ENCODE assay signal across 20 cellular contexts in genomic region chr10:92993671-92994304, GRCh38.
DNase-seq lines count a peak whose midpoint lies in the region; ATAC-seq, FAIRE-seq and TF ChIP-seq lines count a peak whose summit lies in the region.
"Had no signal": no experiment of that assay in that cellular context is flagged by ENCODE, and none has a peak within 500 bp of the region (broad histone marks: within the 10 kb centered on the region; RNA-seq: fewer than 3 reads in every experiment).

No MANE protein-coding gene starts in this region.

- H3K36me3 ChIP-seq in BLaER1 (no peaks in the 10 kb centered on the region), kidney (ENCODE audit: control insufficient read depth in 1 of 2, insufficient read depth in 2 of 2, low read length in 2 of 2) (no peaks in the 10 kb centered on the region)

- H3K9me3 ChIP-seq in BLaER1 (no peaks in the 10 kb centered on the region), kidney (ENCODE audit: control insufficient read depth in 1 of 2, low read length in 2 of 2) (no peaks in the 10 kb centered on the region)

- peaks cover 29% of the 10 kb centered on the region for H3K4me1 ChIP-seq in BLaER1
- H3K4me1 ChIP-seq in kidney (ENCODE audit: control insufficient read depth in 1 of 2, insufficient read depth in 1 of 2, low read depth in 1 of 2, low read length in 2 of 2) = no peaks in the 10 kb centered on the region

- no peaks in the 10 kb centered on the region for H3K9me3 Mint-ChIP-seq in WTC11
- H3K9me3 Mint-ChIP-seq: activated naive CD8-positive, alpha-beta T cell treated with anti-CD3 and anti-CD28 coated beads, Interleukin-2, amount 10 ng/mL, durations not matched to agents 7 days and 5 days; immature natural killer cell; type B pancreatic cell had no signal

- H3K9ac ChIP-seq in BLaER1 = no peak overlapping the region
- no peak overlapping the region for H3K9ac ChIP-seq in kidney (ENCODE audit: low read length in 2 of 2)

- peak overlapping the region; percentile 57 for H3K4me2 ChIP-seq in BLaER1

- TF ChIP-seq POLR2A in GM12891 (IDR thresholded peaks at IDR 0.05; ENCODE audit: low read depth, low read length) = no peak

- intact Hi-C loops in posterior cingulate gyrus (cut with DNase I) = no loop called here
- intact Hi-C loops in kidney (cut with DNase I) = no loop called here

- H3K27ac Mint-ChIP-seq in WTC11 = peak overlapping the region; percentile 34; the same call in 1 of the 2 replicates
- H3K27ac Mint-ChIP-seq: activated naive CD8-positive, alpha-beta T cell treated with anti-CD3 and anti-CD28 coated beads, Interleukin-2, amount 10 ng/mL, durations not matched to agents 7 days and 5 days; type B pancreatic cell had no signal

- no peak for ATAC-seq in WTC11
- ATAC-seq: activated CD4-positive, CD25-positive, alpha-beta regulatory T cell treated with anti-CD3 and anti-CD28 coated beads, Interleukin-2, amount 50 U/mL, for 24 hours; HepG2; PC-3; sciatic nerve had no signal

- H3K4me3 ChIP-seq in BLaER1 (no peak overlapping the region), kidney (ENCODE audit: low read length in 2 of 2) (no peak overlapping the region)

- POLR2A ChIA-PET in WTC11 (lab: Charles Lee) = interaction anchor here (0.5 kb wide), 1 partner anchor 21 kb away, joined by 3 read pairs; no protein-coding TSS in a partner anchor

- H3K27ac ChIP-seq in BLaER1 = no peak overlapping the region
- no peak overlapping the region for H3K27ac ChIP-seq in kidney (ENCODE audit: low read depth in 2 of 2, low read length in 2 of 2)

- TF ChIP-seq CTCF in WTC11 (IDR thresholded peaks at IDR 0.05) (no peak), kidney (IDR thresholded peaks at IDR 0.05; ENCODE audit: borderline replicate concordance, extremely low read depth, insufficient read depth) (no peak)

- H3K4me3 Mint-ChIP-seq in WTC11 = no peak overlapping the region
- H3K4me3 Mint-ChIP-seq: activated naive CD8-positive, alpha-beta T cell treated with anti-CD3 and anti-CD28 coated beads, Interleukin-2, amount 10 ng/mL, durations not matched to agents 7 days and 5 days; type B pancreatic cell had no signal

- no peaks in the 10 kb centered on the region for H3K27me3 Mint-ChIP-seq in WTC11 (ENCODE audit: low read depth)
- H3K27me3 Mint-ChIP-seq: activated naive CD8-positive, alpha-beta T cell treated with anti-CD3 and anti-CD28 coated beads, Interleukin-2, amount 10 ng/mL, durations not matched to agents 7 days and 5 days had no signal

- FAIRE-seq in GM12891 (lab: Jason Lieb, UNC) (peak; percentile 33), kidney (lab: Jason Lieb, UNC) (no peak)
- FAIRE-seq: HepG2 had no signal

- peaks cover 29% of the 10 kb centered on the region for H3K4me1 Mint-ChIP-seq in WTC11

- H3K36me3 Mint-ChIP-seq in WTC11 = no peaks in the 10 kb centered on the region
- H3K36me3 Mint-ChIP-seq: activated naive CD8-positive, alpha-beta T cell treated with anti-CD3 and anti-CD28 coated beads, Interleukin-2, amount 10 ng/mL, durations not matched to agents 7 days and 5 days; type B pancreatic cell had no signal

- DNase-seq in GM12891 (ENCODE audit: insufficient read length, low spot score) = no peak
- peak; percentile 40 for DNase-seq in NCI-H1694 treated with DMSO at 0.1 percent for 48 hours (lab: John Stamatoyannopoulos, UW)
- no peak for DNase-seq in WTC11 (ENCODE audit: low spot score)
- DNase-seq in hepatic stellate cell (ENCODE audit: low spot score) = no peak
- DNase-seq in posterior cingulate gyrus = no peak
- DNase-seq in DMS79 (lab: John Stamatoyannopoulos, UW) = no peak
- DNase-seq in kidney = no peak
- DNase-seq: activated naive CD8-positive, alpha-beta T cell treated with anti-CD3 and anti-CD28 coated beads, Interleukin-2, amount 10 ng/mL, durations not matched to agents 7 days and 5 days; C1 segment of cervical spinal cord; caudate nucleus; immature natural killer cell; mesenchymal stem cell; NCI-H1105 treated with DMSO at 0.1 percent for 48 hours; PC-3; stimulated activated CD4-positive, alpha-beta T cell treated with anti-CD3 and anti-CD28 coated beads, Interleukin-4, amount 100 ng/mL, for 1 hour had no signal

- no peaks in the 10 kb centered on the region for H3K27me3 ChIP-seq in BLaER1

- H4K20me1 ChIP-seq in BLaER1 = no peaks in the 10 kb centered on the region

- CTCF ChIA-PET in WTC11 (lab: Charles Lee) = no interaction called here

TF ChIP-seq in GM12891, 5 proteins besides CTCF, POLR2A, EP300 and RAD21:
- TF ChIP-seq TAF1 (IDR thresholded peaks at IDR 0.05; ENCODE audit: low read depth, low read length) = no peak
TF ChIP-seq in GM12891: peak in this region for 0.

TF ChIP-seq in WTC11, 78 proteins besides CTCF, POLR2A, EP300 and RAD21:
- TF ChIP-seq ELF4 (CRISPR knock-in tag; IDR thresholded peaks at IDR 0.05; ENCODE audit: low read depth) (no peak), OVOL2 (CRISPR knock-in tag; IDR thresholded peaks at IDR 0.05; ENCODE audit: borderline replicate concordance) (no peak), ZMAT4 (CRISPR knock-in tag; IDR thresholded peaks at IDR 0.05) (no peak)
TF ChIP-seq in WTC11: peak in this region for 0.
